1 cellular context compared by ENCODE assay signal in genomic region chr18:46283268-46283667, GRCh38.
TF ChIP-seq lines count a peak whose summit lies in the region.

No MANE protein-coding gene starts in this region.

TF ChIP-seq in HEK293, 187 proteins besides CTCF, POLR2A, EP300 and RAD21 (continued from another document):
- TF ChIP-seq PBX3 (CRISPR knock-in tag; IDR thresholded peaks at IDR 0.05) (no peak), ZNF600 (tag by site-specific recombination; IDR thresholded peaks at IDR 0.05) (0 out of 2 replicates have a peak, but pooled peaks have one; percentile 17), KLF9 (tag by site-specific recombination; IDR thresholded peaks at IDR 0.05; ENCODE audit: low read depth) (no peak), ZNF10 (tag by site-specific recombination; IDR thresholded peaks at IDR 0.05) (no peak), ZNF843 (tag by site-specific recombination; IDR thresholded peaks at IDR 0.05) (no peak), ZNF398 (tag by site-specific recombination; IDR thresholded peaks at IDR 0.05) (no peak), ZNF580 (tag by site-specific recombination; IDR thresholded peaks at IDR 0.05) (no peak), ZNF114 (tag by site-specific recombination; IDR thresholded peaks at IDR 0.05) (no peak), ZNF362 (tag by site-specific recombination; IDR thresholded peaks at IDR 0.05) (no peak), GLIS2 (tag by site-specific recombination; IDR thresholded peaks at IDR 0.05) (no peak)
